ENCODE assay signal across 24 cellular contexts in genomic region chr12:20320552-20320951, GRCh38. TPM values are rescaled to one million over a fixed set of nuclear protein-coding genes. Genes with fewer than 3 reads are reported as not detected.
DNase-seq lines count a peak whose midpoint lies in the region; ATAC-seq and TF ChIP-seq lines count a peak whose summit lies in the region.
"Had no signal": no experiment of that assay in that cellular context is flagged by ENCODE, and none has a peak within 500 bp of the region (broad histone marks: within the 10 kb centered on the region; RNA-seq: fewer than 3 reads in every experiment).

No MANE protein-coding gene starts in this region.

- BruUV-seq in A673 (replicated peaks; lab: Mats Ljungman, UMichigan): no TSS peak

- no peak overlapping the region for H3K4me3 Mint-ChIP-seq in chondrocyte (ENCODE audit: unreplicated experiment)
- H3K4me3 Mint-ChIP-seq: activated CD4-positive, alpha-beta memory T cell treated with anti-CD3 and anti-CD28 coated beads, Interleukin-2, amount 10 ng/mL, durations not matched to agents 7 days and 5 days; activated T-helper 1 cell treated with anti-CD3 and anti-CD28 coated beads, Interleukin-12 subunit alpha, Interleukin-12 subunit beta, Interleukin-2, Interleukin-4 antibody, amounts not matched to agents 30 ng/mL and 10 ng/mL and 1 ng/mL, durations not matched to agents 14 hours and 24 hours and 36 hours; neural progenitor cell had no signal

- H3K9ac ChIP-seq in HUES48 (ENCODE audit: low read depth, low read length): no peak overlapping the region
- H3K9ac ChIP-seq: neural progenitor cell had no signal

- H3K4me1 Mint-ChIP-seq in chondrocyte (ENCODE audit: low read depth): peaks cover 28% of the 10 kb centered on the region
- H3K4me1 Mint-ChIP-seq: activated CD4-positive, alpha-beta memory T cell treated with anti-CD3 and anti-CD28 coated beads, Interleukin-2, amount 10 ng/mL, durations not matched to agents 7 days and 5 days had no signal

- H3K36me3 Mint-ChIP-seq in chondrocyte (ENCODE audit: low read depth): no peaks in the 10 kb centered on the region
- H3K36me3 Mint-ChIP-seq: neural progenitor cell had no signal

- TF ChIP-seq POLR2A in gastrocnemius medialis (IDR thresholded peaks at IDR 0.05): no peak

- no peaks in the 10 kb centered on the region for H3K36me3 ChIP-seq in HUES48 (ENCODE audit: control insufficient read depth, insufficient read depth, low read length)
- H3K36me3 ChIP-seq in left ventricle myocardium inferior: no peaks in the 10 kb centered on the region
- no peaks in the 10 kb centered on the region for H3K36me3 ChIP-seq in gastrocnemius medialis
- H3K36me3 ChIP-seq in A673 (ENCODE audit: insufficient read depth, low read length, poor library complexity, severe bottlenecking): no peaks in the 10 kb centered on the region
- H3K36me3 ChIP-seq: neural progenitor cell, right lobe of liver, tibial nerve had no signal

- in situ Hi-C loops in gastrocnemius medialis (cut with MboI; ENCODE audit: low sequenced_read_pairs in 4 of 4): no loop called here

- H3K27ac Mint-ChIP-seq in chondrocyte (ENCODE audit: unreplicated experiment): peak overlapping the region; percentile 22
- H3K27ac Mint-ChIP-seq: activated CD4-positive, alpha-beta memory T cell treated with anti-CD3 and anti-CD28 coated beads, Interleukin-2, amount 10 ng/mL, durations not matched to agents 7 days and 5 days; activated T-helper 1 cell treated with anti-CD3 and anti-CD28 coated beads, Interleukin-12 subunit alpha, Interleukin-12 subunit beta, Interleukin-2, Interleukin-4 antibody, amounts not matched to agents 30 ng/mL and 10 ng/mL and 1 ng/mL, durations not matched to agents 14 hours and 24 hours and 36 hours; neural progenitor cell had no signal

- H3K27ac ChIP-seq in HUES48 (ENCODE audit: low read depth, low read length) (peak overlapping the region; percentile 46), left ventricle myocardium inferior (replicated peaks) (peak overlapping the region; percentile 83), gastrocnemius medialis (peak overlapping the region; percentile 68 to 78 (median 73)), A673 (ENCODE audit: low read depth, low read length, poor library complexity, severe bottlenecking) (no peak overlapping the region)
- H3K27ac ChIP-seq: epithelial cell of prostate, neural progenitor cell, right lobe of liver, tibial nerve had no signal

- no peaks in the 10 kb centered on the region for H3K27me3 ChIP-seq in HUES48 (ENCODE audit: control insufficient read depth, insufficient read depth, low read length)
- H3K27me3 ChIP-seq in left ventricle myocardium inferior (ENCODE audit: low read depth): no peaks in the 10 kb centered on the region
- no peaks in the 10 kb centered on the region for H3K27me3 ChIP-seq in gastrocnemius medialis
- H3K27me3 ChIP-seq in A673 (replicated peaks; ENCODE audit: insufficient read depth, low read depth, low read length, poor library complexity): peaks cover 10% of the 10 kb centered on the region
- H3K27me3 ChIP-seq: body of pancreas, neural progenitor cell, right lobe of liver, tibial nerve had no signal

- POLR2A ChIA-PET in A673 (lab: Charles Lee; ENCODE audit: low non-redundant PET): no interaction called here

- DNase-seq in chondrocyte (ENCODE audit: low spot score) (no peak), left ventricle myocardium inferior (no peak), gastrocnemius medialis (no peak), A673 (ENCODE audit: low spot score) (no peak)
- DNase-seq: activated CD4-positive, alpha-beta memory T cell treated with anti-CD3 and anti-CD28 coated beads, Interleukin-2, amount 10 ng/mL, durations not matched to agents 7 days and 5 days; activated CD8-positive, alpha-beta memory T cell treated with anti-CD3 and anti-CD28 coated beads, Interleukin-2, amount 50 U/mL, for 48 hours; activated naive CD4-positive, alpha-beta T cell treated with Interleukin-2 at 50 U/mL for 16 hours; body of pancreas; DMS153; Kasumi-1; NCI-H2107; NCI-H82; posterior cingulate gyrus; right lobe of liver; stimulated activated CD4-positive, alpha-beta T cell treated with anti-CD3 and anti-CD28 coated beads, Interleukin-2, amount 100 ng/mL, for 48 hours had no signal

- no peak for TF ChIP-seq CTCF in chondrocyte (IDR thresholded peaks at IDR 0.05)
- no peak for TF ChIP-seq CTCF in left ventricle myocardium inferior (IDR thresholded peaks at IDR 0.05; ENCODE audit: borderline replicate concordance)
- no peak for TF ChIP-seq CTCF in gastrocnemius medialis (IDR thresholded peaks at IDR 0.05 in 4 of 5, conservative IDR thresholded peaks at IDR 0.05 in 1 of 5)
- TF ChIP-seq CTCF in A673 (conservative IDR thresholded peaks at IDR 0.05; ENCODE audit: low read depth, low read length): no peak

- ATAC-seq in gastrocnemius medialis: peak; percentile 83 to 91
- ATAC-seq in GM18502 (IDR thresholded peaks at IDR 0.05; ENCODE audit: poor library complexity, unreplicated experiment): no peak
- ATAC-seq in HG02973 (IDR thresholded peaks at IDR 0.05; ENCODE audit: unreplicated experiment): no peak
- ATAC-seq: body of pancreas, HCT116, right lobe of liver had no signal

- H3K9me3 Mint-ChIP-seq in chondrocyte (ENCODE audit: low read depth): no peaks in the 10 kb centered on the region
- H3K9me3 Mint-ChIP-seq: activated CD4-positive, alpha-beta memory T cell treated with anti-CD3 and anti-CD28 coated beads, Interleukin-2, amount 10 ng/mL, durations not matched to agents 7 days and 5 days; activated T-helper 1 cell treated with anti-CD3 and anti-CD28 coated beads, Interleukin-12 subunit alpha, Interleukin-12 subunit beta, Interleukin-2, Interleukin-4 antibody, amounts not matched to agents 30 ng/mL and 10 ng/mL and 1 ng/mL, durations not matched to agents 14 hours and 24 hours and 36 hours; neural progenitor cell had no signal

- no peaks in the 10 kb centered on the region for H3K27me3 Mint-ChIP-seq in chondrocyte (ENCODE audit: low read depth)
- H3K27me3 Mint-ChIP-seq: activated CD4-positive, alpha-beta memory T cell treated with anti-CD3 and anti-CD28 coated beads, Interleukin-2, amount 10 ng/mL, durations not matched to agents 7 days and 5 days had no signal

- intact Hi-C loops in left ventricle myocardium inferior (cut with micrococcal nuclease) (no loop called here), gastrocnemius medialis (cut with DNase I; ENCODE audit: low total_unique reads) (loop anchor here (2.0 kb wide), 1 partner anchor 48 kb away; the partner anchor contains the start of gene PDE3A), A673 (cut with micrococcal nuclease; ENCODE audit: unreplicated experiment) (no loop called here)

- H3K4me1 ChIP-seq in HUES48 (ENCODE audit: control insufficient read depth, insufficient read depth, low read length) (peaks cover 16% of the 10 kb centered on the region), left ventricle myocardium inferior (peaks cover 16% of the 10 kb centered on the region), gastrocnemius medialis (peaks cover 3 to 9% of the 10 kb centered on the region in 2 donors), A673 (ENCODE audit: insufficient read depth, low read length, poor library complexity, severe bottlenecking) (no peaks in the 10 kb centered on the region)
- H3K4me1 ChIP-seq: body of pancreas, neural progenitor cell, right lobe of liver, tibial nerve had no signal

- H3K4me3 ChIP-seq in HUES48 (ENCODE audit: low read depth, low read length) (no peak overlapping the region), left ventricle myocardium inferior (peak overlapping the region; percentile 53), gastrocnemius medialis (peak overlapping the region; percentile 32 to 43 (median 35)), A673 (ENCODE audit: low read depth, low read length, poor library complexity, severe bottlenecking) (no peak overlapping the region)
- H3K4me3 ChIP-seq: body of pancreas, neural progenitor cell, right lobe of liver, tibial nerve had no signal

- CTCF ChIA-PET in A673 (lab: Charles Lee): no interaction called here

- no peaks in the 10 kb centered on the region for H3K9me3 ChIP-seq in HUES48 (ENCODE audit: control insufficient read depth, insufficient read depth, low read length)
- H3K9me3 ChIP-seq in left ventricle myocardium inferior (replicated peaks): peaks cover 4% of the 10 kb centered on the region
- no peaks in the 10 kb centered on the region for H3K9me3 ChIP-seq in gastrocnemius medialis
- H3K9me3 ChIP-seq in A673 (ENCODE audit: low read depth, low read length, poor library complexity, severe bottlenecking): no peaks in the 10 kb centered on the region
- H3K9me3 ChIP-seq: body of pancreas, right lobe of liver, tibial nerve had no signal

RNA-seq across cellular contexts. Expression of gene PDE3A, which starts 47.8 kb away (rescaled TPM):
- total RNA-seq in chondrocyte (20.6 to 27.9 TPM (median 27.9 TPM) in 3 replicates), left ventricle myocardium inferior (161 TPM), gastrocnemius medialis (1 to 10 TPM; 4.4 to 5.3 (median 4.9) TPM), A673 (2021) (0.61 and 0.80 TPM in 2 replicates)
- total RNA-seq: activated CD4-positive, alpha-beta memory T cell treated with anti-CD3 and anti-CD28 coated beads, Interleukin-2, amount 10 ng/mL, durations not matched to agents 7 days and 5 days; activated T-helper 1 cell treated with anti-CD3 and anti-CD28 coated beads, Interleukin-12 subunit alpha, Interleukin-12 subunit beta, Interleukin-2, Interleukin-4 antibody, amounts not matched to agents 30 ng/mL and 10 ng/mL and 1 ng/mL, durations not matched to agents 14 hours and 24 hours and 36 hours; T-helper 1 cell treated with Interleukin-12 subunit alpha and Interleukin-12 subunit beta and Interleukin-4 antibody, amounts not matched to agents 30 ng/mL and 1 ng/mL, for 36 hours had no signal

Comparison
In these comparisons a context has a peak if more than half of its experiments do, and no peak if none do; other contexts are left out.
1. H3K4me3 ChIP-seq: peak in left ventricle myocardium inferior (single experiment) and gastrocnemius medialis (4 of 4); none in HUES48 (single experiment) and A673 (single experiment).
2. ATAC-seq: peak in gastrocnemius medialis (2 of 2); none in GM18502 (single experiment) and HG02973 (single experiment).